ENCODE assay signal across 13 cellular contexts in genomic region chr18:42038936-42039335, GRCh38.
DNase-seq lines count a peak whose midpoint lies in the region; ATAC-seq and TF ChIP-seq lines count a peak whose summit lies in the region.
"Had no signal": no experiment of that assay in that cellular context is flagged by ENCODE, and none has a peak within 500 bp of the region (broad histone marks: within the 10 kb centered on the region; RNA-seq: fewer than 3 reads in every experiment).

No MANE protein-coding gene starts in this region.

- peaks cover 41% of the 10 kb centered on the region for H3K36me3 ChIP-seq in ACC112 (ENCODE audit: insufficient read depth, low read length)

- H3K27me3 Mint-ChIP-seq in HFFc6 (ENCODE audit: insufficient read depth) (no peaks in the 10 kb centered on the region), chondrocyte (ENCODE audit: low read depth) (no peaks in the 10 kb centered on the region)

- ATAC-seq in HG03196 (IDR thresholded peaks at IDR 0.05; ENCODE audit: unreplicated experiment) (no peak), GM21526 (IDR thresholded peaks at IDR 0.05; ENCODE audit: low FRiP score, unreplicated experiment) (no peak), GM21381 (IDR thresholded peaks at IDR 0.05; ENCODE audit: unreplicated experiment) (no peak)
- ATAC-seq: activated T-cell treated with anti-CD3 and anti-CD28 coated beads, Interleukin-2, amount 50 U/mL, for 4 hours had no signal

- DNase-seq in HFFc6 (peak; percentile 94), chondrocyte (ENCODE audit: low spot score) (no peak), kidney glomerular epithelial cell (lab: John Stamatoyannopoulos, UW) (peak; percentile 93), GM13976 (ENCODE audit: low spot score) (no peak)
- DNase-seq: activated T-cell treated with anti-CD3 and anti-CD28 coated beads, Interleukin-2, amount 50 U/mL, for 4 hours; C1 segment of cervical spinal cord; stimulated activated CD4-positive, alpha-beta T cell treated with anti-CD3 and anti-CD28 coated beads, Interleukin-2, amount 100 ng/mL, for 48 hours; WERI-Rb-1 had no signal

- H3K4me1 Mint-ChIP-seq in HFFc6 (ENCODE audit: low read depth), result peaks cover 29% of the 10 kb centered on the region
- H3K4me1 Mint-ChIP-seq in chondrocyte (ENCODE audit: low read depth), result peaks cover 21% of the 10 kb centered on the region
- H3K4me1 Mint-ChIP-seq: neural crest cell had no signal

- H3K36me3 Mint-ChIP-seq in HFFc6 (ENCODE audit: low read depth) (peaks cover 30% of the 10 kb centered on the region), chondrocyte (ENCODE audit: low read depth) (peaks cover 17% of the 10 kb centered on the region)

- H3K4me3 Mint-ChIP-seq in HFFc6, result peak overlapping the region; percentile 44
- no peak overlapping the region for H3K4me3 Mint-ChIP-seq in chondrocyte (ENCODE audit: unreplicated experiment)
- H3K4me3 Mint-ChIP-seq: activated T-cell treated with anti-CD3 and anti-CD28 coated beads, Interleukin-2, amount 50 U/mL, for 4 hours; neural crest cell had no signal

- in situ Hi-C loops in GM13976 (cut with MboI; ENCODE audit: low sequenced_read_pairs, unreplicated experiment), result no loop called here

- no peak overlapping the region for H2AFZ ChIP-seq in ACC112 (ENCODE audit: low read length, unreplicated experiment)

- H3K4me3 ChIP-seq in ACC112 (ENCODE audit: low read depth, low read length), result no peak overlapping the region

- peak overlapping the region; percentile 17; the same call in 1 of the 2 replicates for H3K27ac ChIP-seq in ACC112 (ENCODE audit: low read depth, low read length)
- H3K27ac ChIP-seq: WERI-Rb-1 had no signal

- TF ChIP-seq CTCF in HFFc6 (IDR thresholded peaks at IDR 0.05) (no peak), chondrocyte (IDR thresholded peaks at IDR 0.05) (no peak), GM13976 (IDR thresholded peaks at IDR 0.05; ENCODE audit: borderline replicate concordance, control extremely low read depth, extremely low read depth, insufficient read depth, missing control alignments) (no peak)

- H3K27ac Mint-ChIP-seq in HFFc6, result peak overlapping the region; percentile 74
- H3K27ac Mint-ChIP-seq in chondrocyte (ENCODE audit: unreplicated experiment), result peak overlapping the region; percentile 81

- no peaks in the 10 kb centered on the region for H3K79me2 ChIP-seq in ACC112 (ENCODE audit: control insufficient read depth, insufficient read depth, low read length, unreplicated experiment)

- H3K4me1 ChIP-seq in ACC112 (ENCODE audit: control insufficient read depth, insufficient read depth, low read length, unreplicated experiment), result peaks cover 6% of the 10 kb centered on the region

- H3K27me3 ChIP-seq in ACC112 (ENCODE audit: insufficient read depth, low read length), result no peaks in the 10 kb centered on the region

- H3K9me3 Mint-ChIP-seq in HFFc6 (no peaks in the 10 kb centered on the region), chondrocyte (ENCODE audit: low read depth) (no peaks in the 10 kb centered on the region)
- H3K9me3 Mint-ChIP-seq: activated T-cell treated with anti-CD3 and anti-CD28 coated beads, Interleukin-2, amount 50 U/mL, for 4 hours; neural crest cell had no signal

Comparison
In these comparisons a context has a peak if more than half of its experiments do, and no peak if none do; other contexts are left out.
1. DNase-seq: peak in HFFc6 (single experiment) and kidney glomerular epithelial cell (single experiment); none in chondrocyte (single experiment) and GM13976 (single experiment).